8 cellular contexts compared by ENCODE assay signal in the genomic region with DNA sequence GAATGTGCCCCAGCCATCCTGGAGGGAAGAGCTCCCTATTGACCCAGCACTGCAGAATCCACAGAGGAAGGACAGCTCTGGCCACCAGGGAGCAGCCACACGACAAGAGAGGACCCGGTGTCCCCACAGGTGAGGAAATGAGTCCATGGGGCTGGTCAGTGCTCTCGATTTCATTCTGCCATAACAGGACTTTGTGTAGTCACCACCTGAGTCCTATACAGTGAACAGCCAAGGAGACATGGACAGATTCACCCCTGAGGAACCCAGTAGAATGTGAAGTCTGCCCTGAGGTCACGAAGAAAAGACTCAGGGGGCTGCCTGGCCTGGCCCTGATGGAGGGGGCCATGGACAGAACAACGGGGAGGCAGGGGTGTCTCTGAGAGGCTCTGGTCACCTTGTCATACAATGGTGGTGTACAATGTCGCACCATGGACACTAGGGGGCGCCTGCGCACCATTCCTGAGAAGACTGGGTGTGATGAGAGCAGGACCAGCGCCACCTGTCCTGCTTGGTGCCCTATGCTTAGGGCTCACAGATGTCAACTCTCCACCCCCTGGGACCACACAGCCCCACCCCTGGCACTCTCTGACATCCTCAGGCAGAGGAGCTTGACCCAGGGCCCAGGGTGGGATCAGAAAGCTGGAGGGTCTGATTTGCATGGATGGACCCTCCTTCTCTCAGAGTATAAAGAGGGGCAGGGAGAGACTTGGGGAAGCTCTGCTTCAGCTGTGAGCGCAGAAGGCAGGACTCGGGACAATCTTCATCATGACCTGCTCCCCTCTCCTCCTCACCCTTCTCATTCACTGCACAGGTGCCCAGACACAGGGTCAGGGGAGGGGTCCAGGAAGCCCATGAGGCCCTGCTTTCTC.
DNase-seq lines count a peak whose midpoint lies in the region; ATAC-seq and TF ChIP-seq lines count a peak whose summit lies in the region.
"Not testable (repeated sequence)": the region's sequence is repeated elsewhere in the genome, so short reads cannot be mapped to it uniquely, and the experiment has no call there.

No MANE protein-coding gene starts in this region.

- H3K36me3 ChIP-seq in BLaER1, result peaks cover 50% of the 10 kb centered on the region
- not testable (repeated sequence) for H3K36me3 ChIP-seq in right lobe of liver

- H3K27me3 Mint-ChIP-seq in activated CD4-positive, alpha-beta memory T cell treated with anti-CD3 and anti-CD28 coated beads, Interleukin-2, amount 10 ng/mL, durations not matched to agents 7 days and 5 days, result not testable (repeated sequence)

- H4K20me1 ChIP-seq in BLaER1, result peaks cover 17% of the 10 kb centered on the region

- peak; percentile 86 to 96 (median 92) for ATAC-seq in right lobe of liver

- H3K9ac ChIP-seq in BLaER1, result not testable (repeated sequence)

- H3K4me1 ChIP-seq in BLaER1, result peaks cover 61% of the 10 kb centered on the region
- H3K4me1 ChIP-seq in right lobe of liver, result not testable (repeated sequence)

- peak overlapping the region; percentile 55 for H3K4me2 ChIP-seq in BLaER1

- not testable (repeated sequence) for H3K4me1 Mint-ChIP-seq in activated CD4-positive, alpha-beta memory T cell treated with anti-CD3 and anti-CD28 coated beads, Interleukin-2, amount 10 ng/mL, durations not matched to agents 7 days and 5 days

- peak overlapping the region; percentile 31 for H3K27ac ChIP-seq in BLaER1
- H3K27ac ChIP-seq in right lobe of liver, result not testable (repeated sequence)

- not testable (repeated sequence) for H3K36me3 Mint-ChIP-seq in activated CD4-positive, alpha-beta memory T cell treated with anti-CD3 and anti-CD28 coated beads, Interleukin-2, amount 10 ng/mL, durations not matched to agents 7 days and 5 days (ENCODE audit: low read depth)

- H3K27ac Mint-ChIP-seq in activated CD4-positive, alpha-beta memory T cell treated with anti-CD3 and anti-CD28 coated beads, Interleukin-2, amount 10 ng/mL, durations not matched to agents 7 days and 5 days, result not testable (repeated sequence)

- DNase-seq in GM20000 (ENCODE audit: low spot score) (peak; percentile 80), HuH-7 (ENCODE audit: low spot score) (peak; percentile 58), NOMO-1 treated with DMSO at 0.1 percent for 48 hours (lab: John Stamatoyannopoulos, UW; ENCODE audit: unreplicated experiment) (peak; percentile 53), dermis microvascular lymphatic vessel endothelial cell (ENCODE audit: low read depth in 2 of 2) (peak; percentile 29 to 68), right lobe of liver (peak; percentile 67 to 79 (median 67))
- DNase-seq in activated CD4-positive, alpha-beta memory T cell treated with anti-CD3 and anti-CD28 coated beads, Interleukin-2, amount 10 ng/mL, durations not matched to agents 7 days and 5 days, result peak; percentile 79
- peak; percentile 28 to 55 (median 32) for DNase-seq in stimulated activated CD4-positive, alpha-beta T cell treated with anti-CD3 and anti-CD28 coated beads, TNF-alpha, amount 100 ng/mL, for 1 hour (ENCODE audit: low read depth in 3 of 3, low spot score in 1 of 3)

- H3K4me3 ChIP-seq in BLaER1, right lobe of liver: not testable (repeated sequence)

- H3K9me3 ChIP-seq in BLaER1, right lobe of liver: not testable (repeated sequence)

- not testable (repeated sequence) for H3K4me3 Mint-ChIP-seq in activated CD4-positive, alpha-beta memory T cell treated with anti-CD3 and anti-CD28 coated beads, Interleukin-2, amount 10 ng/mL, durations not matched to agents 7 days and 5 days

- not testable (repeated sequence) for TF ChIP-seq POLR2A in right lobe of liver (IDR thresholded peaks at IDR 0.05)

- 3% methylated on average over 3 of the region's 11 CpGs for WGBS in right lobe of liver (ENCODE audit: insufficient coverage, low coverage, low lambda C conversion rate, missing lambda C conversion rate)

- H3K27me3 ChIP-seq in BLaER1, right lobe of liver: not testable (repeated sequence)

- POLR2A ChIA-PET in activated CD4-positive, alpha-beta memory T cell treated with anti-CD3 and anti-CD28 coated beads, Interleukin-2, amount 10 ng/mL, durations not matched to agents 7 days and 5 days (lab: Charles Lee), result not testable (repeated sequence)

- CTCF ChIA-PET in activated CD4-positive, alpha-beta memory T cell treated with anti-CD3 and anti-CD28 coated beads, Interleukin-2, amount 10 ng/mL, durations not matched to agents 7 days and 5 days (lab: Charles Lee), result interaction anchor here (1.0 to 2.2 kb wide), 4 partner anchors 8 to 126 kb away, joined by 3 to 10 read pairs (median 4); no protein-coding TSS in a partner anchor

- intact Hi-C loops in right lobe of liver (cut with DNase I), result loop anchor here in 1 of 2 donors (10.0 kb wide), 1 partner anchor 117 kb away; no protein-coding TSS in a partner anchor

- not testable (repeated sequence) for H3K9me3 Mint-ChIP-seq in activated CD4-positive, alpha-beta memory T cell treated with anti-CD3 and anti-CD28 coated beads, Interleukin-2, amount 10 ng/mL, durations not matched to agents 7 days and 5 days

- TF ChIP-seq CTCF in GM20000 (IDR thresholded peaks at IDR 0.05; ENCODE audit: extremely low read depth, missing control alignments) (peak; percentile 88), right lobe of liver (IDR thresholded peaks at IDR 0.05) (peak; percentile 58 to 87 (median 80))
